In the genomic region with DNA sequence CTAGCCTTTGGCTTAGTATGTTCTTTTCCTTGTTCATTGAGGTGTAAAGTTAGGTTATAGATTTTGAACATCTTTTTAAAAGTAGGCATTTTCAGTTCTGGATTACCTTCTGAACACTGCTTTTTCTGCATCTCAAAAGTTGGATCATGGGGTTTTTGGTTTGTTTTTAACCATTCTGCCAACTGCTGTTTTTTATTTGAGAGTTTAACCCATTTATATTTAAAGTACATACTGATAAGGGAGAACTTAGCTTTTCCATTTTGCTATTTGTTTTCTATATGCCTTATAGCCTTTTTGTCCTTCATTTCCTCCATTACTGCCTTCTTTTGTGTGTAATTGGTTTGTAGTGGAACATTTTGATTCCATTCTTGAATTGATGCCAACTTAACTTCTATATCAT, we compare ENCODE assay signal across 33 cellular contexts. TPM values are rescaled to one million over a fixed set of nuclear protein-coding genes. Genes with fewer than 3 reads are reported as not detected.
DNase-seq lines count a peak whose midpoint lies in the region; ATAC-seq, FAIRE-seq and TF ChIP-seq lines count a peak whose summit lies in the region.
"Had no signal": no experiment of that assay in that cellular context is flagged by ENCODE, and none has a peak within 500 bp of the region (broad histone marks: within the 10 kb centered on the region; RNA-seq: fewer than 3 reads in every experiment).

No MANE protein-coding gene starts in this region.

- H3K4me3 ChIP-seq in K562, result no peak overlapping the region
- H3K4me3 ChIP-seq: A549; BLaER1; BLaER1 treated with 17β-estradiol and CSF1 and Interleukin-3, amounts not matched to agents 10 nM and 100 nM had no signal

- TF ChIP-seq EP300 in K562 (IDR thresholded peaks at IDR 0.05; ENCODE audit: low read length), result no peak

- no peak overlapping the region for H3K27ac ChIP-seq in K562 (ENCODE audit: extremely low read depth, low read depth, low read length)
- H3K27ac ChIP-seq: 22Rv1; A549; BLaER1; BLaER1 treated with 17β-estradiol and CSF1 and Interleukin-3, amounts not matched to agents 10 nM and 100 nM; C4-2B had no signal

- H3K9me1 ChIP-seq in K562 (ENCODE audit: control insufficient read depth, insufficient read depth, low read length), result no peaks in the 10 kb centered on the region

- DNase-seq in NCI-H748 (lab: John Stamatoyannopoulos, UW; ENCODE audit: unreplicated experiment) (peak; percentile 16), NCI-H748 treated with DMSO at 0.1 percent for 48 hours (lab: John Stamatoyannopoulos, UW) (no peak), H54 (ENCODE audit: insufficient read length, low spot score) (no peak), K562 (ENCODE audit: extremely low read depth in 1 of 4, low spot score in 3 of 4) (no peak), globus pallidus (ENCODE audit: low spot score) (no peak)
- DNase-seq: 8988T; ACHN; AML-193; BE2C; C1 segment of cervical spinal cord; Caco-2; Calu3; CD4-positive, alpha-beta memory T cell; CD4-positive, alpha-beta T cell; CD4-positive, CD25-positive, alpha-beta regulatory T cell; CD8-positive, alpha-beta memory T cell; CD8-positive, alpha-beta T cell; COR-L47; DMS 273 treated with DMSO at 0.1 percent for 48 hours; DMS153; DMS53; DMS79; DMS79 treated with DMSO at 0.1 percent for 48 hours; DND-41; EL had no signal

- no peak for TF ChIP-seq RAD21 in K562 (CRISPR knock-in tag; conservative IDR thresholded peaks at IDR 0.05 in 1 of 2, IDR thresholded peaks at IDR 0.05 in 1 of 2)

- H3K4me1 ChIP-seq in K562 (replicated peaks in 1 of 2; ENCODE audit: control insufficient read depth in 2 of 2, insufficient read depth in 2 of 2, low read length in 2 of 2), result no peaks in the 10 kb centered on the region
- H3K4me1 ChIP-seq: A549; BE2C; BLaER1; BLaER1 treated with 17β-estradiol and CSF1 and Interleukin-3, amounts not matched to agents 10 nM and 100 nM; Caco-2 had no signal

- H2AFZ ChIP-seq in K562 (ENCODE audit: low read depth, low read length), result no peak overlapping the region

- no peak for TF ChIP-seq POLR2A in H54 (IDR thresholded peaks at IDR 0.05; ENCODE audit: low read depth, low read length)
- TF ChIP-seq POLR2A in K562 (conservative IDR thresholded peaks at IDR 0.05), result no peak

- ATAC-seq in K562 (no peak), GM19328 (IDR thresholded peaks at IDR 0.05; ENCODE audit: unreplicated experiment) (no peak)
- ATAC-seq: A549; CD8-positive, alpha-beta T cell had no signal

- no peak overlapping the region for H3K9ac ChIP-seq in K562 (ENCODE audit: insufficient read depth in 1 of 2, low read depth in 2 of 2, low read length in 2 of 2)
- H3K9ac ChIP-seq: BLaER1; BLaER1 treated with 17β-estradiol and CSF1 and Interleukin-3, amounts not matched to agents 10 nM and 100 nM had no signal

- in situ Hi-C loops in K562 (cut with MboI), result no loop called here

- no peak overlapping the region for H3K4me2 ChIP-seq in K562 (ENCODE audit: insufficient read depth, low read length)
- H3K4me2 ChIP-seq: A549; BLaER1; BLaER1 treated with 17β-estradiol and CSF1 and Interleukin-3, amounts not matched to agents 10 nM and 100 nM had no signal

- BruUV-seq in K562 (replicated peaks; lab: Mats Ljungman, UMichigan), result no TSS peak

- no peaks in the 10 kb centered on the region for H3K9me3 ChIP-seq in K562 (replicated peaks; ENCODE audit: control insufficient read depth, insufficient read depth, low read depth, low read length)
- H3K9me3 ChIP-seq: BE2C, Caco-2 had no signal

- H3K79me2 ChIP-seq in K562 (ENCODE audit: control insufficient read depth, insufficient read depth, low read length), result no peaks in the 10 kb centered on the region

- H3K27me3 ChIP-seq in K562 (ENCODE audit: control insufficient read depth in 2 of 2, insufficient read depth in 2 of 2, low read length in 2 of 2), result no peaks in the 10 kb centered on the region
- H3K27me3 ChIP-seq: BE2C; BLaER1; BLaER1 treated with 17β-estradiol and CSF1 and Interleukin-3, amounts not matched to agents 10 nM and 100 nM had no signal

- intact Hi-C loops in K562 (cut with micrococcal nuclease), result no loop called here

- CTCF ChIA-PET in K562 (lab: Yijun Ruan, JAX; ENCODE audit: low intra/inter-chr PET ratio), result no interaction called here

- no peak for TF ChIP-seq CTCF in K562 (IDR thresholded peaks at IDR 0.05 in 2 of 3, conservative IDR thresholded peaks at IDR 0.05 in 1 of 3; ENCODE audit: insufficient read depth in 2 of 3, low read depth in 1 of 3, low read length in 3 of 3)

- H3K36me3 ChIP-seq in K562 (ENCODE audit: control insufficient read depth, insufficient read depth, low read length), result no peaks in the 10 kb centered on the region
- H3K36me3 ChIP-seq: BE2C; BLaER1; BLaER1 treated with 17β-estradiol and CSF1 and Interleukin-3, amounts not matched to agents 10 nM and 100 nM had no signal

- FAIRE-seq in H54 (lab: Jason Lieb, UNC), result peak; percentile 82
- FAIRE-seq in K562 (lab: Jason Lieb, UNC), result no peak
- FAIRE-seq: A204.1, D721Med had no signal

- POLR2A ChIA-PET in K562 (lab: Yijun Ruan, JAX), result interaction anchor here (1.4 kb wide), 1 partner anchor 10 kb away, joined by 5 read pairs; no protein-coding TSS in a partner anchor

- H4K20me1 ChIP-seq in K562 (replicated peaks; ENCODE audit: control insufficient read depth, insufficient read depth, low read length), result no peaks in the 10 kb centered on the region
- H4K20me1 ChIP-seq: BLaER1; BLaER1 treated with 17β-estradiol and CSF1 and Interleukin-3, amounts not matched to agents 10 nM and 100 nM had no signal

TF ChIP-seq in K562, 482 proteins besides CTCF, POLR2A, EP300 and RAD21:
- TF ChIP-seq, protein P1, sequence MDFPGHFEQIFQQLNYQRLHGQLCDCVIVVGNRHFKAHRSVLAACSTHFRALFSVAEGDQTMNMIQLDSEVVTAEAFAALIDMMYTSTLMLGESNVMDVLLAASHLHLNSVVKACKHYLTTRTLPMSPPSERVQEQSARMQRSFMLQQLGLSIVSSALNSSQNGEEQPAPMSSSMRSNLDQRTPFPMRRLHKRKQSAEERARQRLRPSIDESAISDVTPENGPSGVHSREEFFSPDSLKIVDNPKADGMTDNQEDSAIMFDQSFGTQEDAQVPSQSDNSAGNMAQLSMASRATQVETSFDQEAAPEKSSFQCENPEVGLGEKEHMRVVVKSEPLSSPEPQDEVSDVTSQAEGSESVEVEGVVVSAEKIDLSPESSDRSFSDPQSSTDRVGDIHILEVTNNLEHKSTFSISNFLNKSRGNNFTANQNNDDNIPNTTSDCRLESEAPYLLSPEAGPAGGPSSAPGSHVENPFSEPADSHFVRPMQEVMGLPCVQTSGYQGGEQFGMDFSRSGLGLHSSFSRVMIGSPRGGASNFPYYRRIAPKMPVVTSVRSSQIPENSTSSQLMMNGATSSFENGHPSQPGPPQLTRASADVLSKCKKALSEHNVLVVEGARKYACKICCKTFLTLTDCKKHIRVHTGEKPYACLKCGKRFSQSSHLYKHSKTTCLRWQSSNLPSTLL (IDR thresholded peaks at IDR 0.05), result no peak
- TF ChIP-seq ESRRA (IDR thresholded peaks at IDR 0.05; ENCODE audit: borderline replicate concordance, low read depth), result no peak
- TF ChIP-seq ZNF354B (CRISPR knock-in tag; IDR thresholded peaks at IDR 0.05), result peak; percentile 80
- peak; percentile 97 for TF ChIP-seq ZNF507 (tag; conservative IDR thresholded peaks at IDR 0.05)
- TF ChIP-seq SRSF3 (IDR thresholded peaks at IDR 0.05; ENCODE audit: insufficient read depth, low read length), result no peak
- no peak for TF ChIP-seq HDAC3 (IDR thresholded peaks at IDR 0.05; ENCODE audit: borderline replicate concordance, partially characterized antibody)

RNA-seq across cellular contexts. Expression of a gene that starts 30.5 kb away (rescaled TPM):
- 46.3 and 50.2 TPM in 2 replicates for total RNA-seq in K562 (2011; cell fraction: chromatin; rRNA removed; ENCODE audit: low replicate concordance)
- 29.0 and 29.1 TPM in 2 replicates for total RNA-seq in K562 (2011; cell fraction: nucleolus; rRNA removed)
- total RNA-seq in K562 (2011; cell fraction: nucleoplasm; rRNA removed), result 48.9 and 68.4 TPM in 2 replicates
- total RNA-seq in K562 (2014; rRNA removed) (3.6 and 4.2 TPM in 2 replicates), K562 (2014; rRNA removed; fragmentation: Illumina TruSeq; extraction: Trizol) (5.3 and 6.2 TPM in 2 replicates), K562 (2015; rRNA removed; fragmentation: Illumina TruSeq; extraction: Trizol) (4.4 and 6.4 TPM in 2 replicates), K562 (2021) (5.6 and 5.9 TPM in 2 replicates)
- polyA plus RNA-seq in K562 (2011; rRNA removed) (16.2 and 22.1 TPM in 2 replicates), K562 (2014; fragmentation: Illumina TruSeq; extraction: Trizol) (7.9 and 10.0 TPM in 2 replicates), K562 (2014; fragmentation: Nextera tagmentation; extraction: Ambion mirVana) (1 to 10 TPM; 2.0 to 4.2 TPM), K562 (2014; rRNA removed) (13.3 and 13.9 TPM in 2 replicates)
- polyA plus RNA-seq in K562 (2011; cell fraction: cytosol; rRNA removed), result 7.9 and 20.6 TPM in 2 replicates
- 31.3 and 37.2 TPM in 2 replicates for polyA plus RNA-seq in K562 (2011; cell fraction: nucleus; rRNA removed)
- polyA plus RNA-seq in K562 (2012), result 4.4 and 16.2 TPM in 2 replicates
- polyA minus RNA-seq in K562 (2011; rRNA and poly(A)+ RNA removed), result 14.9 and 16.4 TPM in 2 replicates
- polyA minus RNA-seq in K562 (2011; cell fraction: cytosol; rRNA and poly(A)+ RNA removed), result 2.9 and 3.1 TPM in 2 replicates
- 12.0 and 16.3 TPM in 2 replicates for polyA minus RNA-seq in K562 (2011; cell fraction: nucleus; rRNA and poly(A)+ RNA removed)
